In genomic region chr2:33477473-33478468, GRCh38 we compare ENCODE assay signal across 8 cellular contexts. TPM values are rescaled to one million over a fixed set of nuclear protein-coding genes. Genes with fewer than 3 reads are reported as not detected.
DNase-seq lines count a peak whose midpoint lies in the region; ATAC-seq, FAIRE-seq and TF ChIP-seq lines count a peak whose summit lies in the region.

No MANE protein-coding gene starts in this region.

- peak; percentile 78 for FAIRE-seq in K562 (lab: Jason Lieb, UNC)

- DNase-seq in M059J (ENCODE audit: low read depth) (peak; percentile 41), K562 (ENCODE audit: extremely low read depth in 1 of 4, low spot score in 3 of 4) (peak; percentile 24 to 68 (median 44)), endodermal cell (no peak), A673 (ENCODE audit: low spot score) (no peak), HAP-1 (ENCODE audit: low spot score in 2 of 2) (no peak)

- H3K9me1 ChIP-seq in K562 (ENCODE audit: control insufficient read depth, insufficient read depth, low read length): no peaks in the 10 kb centered on the region

- no peaks in the 10 kb centered on the region for H3K36me3 ChIP-seq in K562 (ENCODE audit: control insufficient read depth, insufficient read depth, low read length)
- no peaks in the 10 kb centered on the region for H3K36me3 ChIP-seq in endodermal cell (ENCODE audit: control insufficient read depth, insufficient read depth, low read length)
- no peaks in the 10 kb centered on the region for H3K36me3 ChIP-seq in A673 (ENCODE audit: insufficient read depth, low read length, poor library complexity, severe bottlenecking)
- H3K36me3 ChIP-seq in HAP-1 (replicated peaks): no peaks in the 10 kb centered on the region

- H3K27ac ChIP-seq in K562 (ENCODE audit: extremely low read depth, low read depth, low read length) (peak overlapping the region; percentile 61; the same call in 2 of the 3 replicates), endodermal cell (ENCODE audit: low read depth, low read length) (no peak overlapping the region), A673 (ENCODE audit: low read depth, low read length, poor library complexity, severe bottlenecking) (no peak overlapping the region)

- in situ Hi-C loops in K562 (cut with MboI) (no loop called here), HAP-1 (cut with MboI; ENCODE audit: low sequenced_read_pairs) (no loop called here)

- TF ChIP-seq POLR2A in GM10847 (IDR thresholded peaks at IDR 0.05; ENCODE audit: extremely low read depth, insufficient read length): peak; percentile 62
- no peak for TF ChIP-seq POLR2A in K562 (conservative IDR thresholded peaks at IDR 0.05)

- no peaks in the 10 kb centered on the region for H4K20me1 ChIP-seq in K562 (replicated peaks; ENCODE audit: control insufficient read depth, insufficient read depth, low read length)

- H3K79me2 ChIP-seq in K562 (ENCODE audit: control insufficient read depth, insufficient read depth, low read length): no peaks in the 10 kb centered on the region

- peak overlapping the region; percentile 74 for H2AFZ ChIP-seq in K562 (ENCODE audit: low read depth, low read length)

- H3K27ac Mint-ChIP-seq in endodermal cell: no peak overlapping the region

- CTCF ChIA-PET in K562 (lab: Yijun Ruan, JAX; ENCODE audit: low intra/inter-chr PET ratio) (no interaction called here), A673 (lab: Charles Lee) (interaction anchor here (0.5 kb wide), 1 partner anchor 449 kb away, joined by 3 read pairs; no protein-coding TSS in a partner anchor)

- peak overlapping the region; percentile 5; the same call in 1 of the 2 replicates for H3K4me3 ChIP-seq in K562
- H3K4me3 ChIP-seq in mononuclear cell (ENCODE audit: low read length): peak overlapping the region; percentile 85
- H3K4me3 ChIP-seq in endodermal cell (ENCODE audit: low read length): no peak overlapping the region
- H3K4me3 ChIP-seq in A673 (ENCODE audit: low read depth, low read length, poor library complexity, severe bottlenecking): no peak overlapping the region
- no peak overlapping the region for H3K4me3 ChIP-seq in HAP-1

- intact Hi-C loops in K562 (cut with micrococcal nuclease) (no loop called here), A673 (cut with micrococcal nuclease; ENCODE audit: unreplicated experiment) (no loop called here)

- H3K4me1 ChIP-seq in K562 (replicated peaks in 1 of 2; ENCODE audit: control insufficient read depth in 2 of 2, insufficient read depth in 2 of 2, low read length in 2 of 2): peaks cover 10 to 41% of the 10 kb centered on the region in 2 experiments
- H3K4me1 ChIP-seq in mononuclear cell (ENCODE audit: insufficient read depth, low read length): peaks cover 42% of the 10 kb centered on the region
- H3K4me1 ChIP-seq in endodermal cell (ENCODE audit: control insufficient read depth, insufficient read depth, low read length): peaks cover 5% of the 10 kb centered on the region
- H3K4me1 ChIP-seq in A673 (ENCODE audit: insufficient read depth, low read length, poor library complexity, severe bottlenecking): peaks cover 5% of the 10 kb centered on the region
- no peaks in the 10 kb centered on the region for H3K4me1 ChIP-seq in HAP-1

- TF ChIP-seq EP300 in K562 (IDR thresholded peaks at IDR 0.05; ENCODE audit: low read length): peak; percentile 86

- H3K4me1 Mint-ChIP-seq in endodermal cell: peaks cover 16% of the 10 kb centered on the region

- H3K36me3 Mint-ChIP-seq in endodermal cell (ENCODE audit: low read depth): peaks cover 3% of the 10 kb centered on the region

- peaks cover 85% of the 10 kb centered on the region for H3K27me3 Mint-ChIP-seq in endodermal cell (ENCODE audit: insufficient read depth)

- ATAC-seq in GM21515 (IDR thresholded peaks at IDR 0.05; ENCODE audit: unreplicated experiment): peak; percentile 24
- ATAC-seq in K562: peak; percentile 72

- H3K9me3 ChIP-seq in K562 (replicated peaks; ENCODE audit: control insufficient read depth, insufficient read depth, low read depth, low read length): no peaks in the 10 kb centered on the region
- H3K9me3 ChIP-seq in mononuclear cell (ENCODE audit: low read depth, low read length): no peaks in the 10 kb centered on the region
- H3K9me3 ChIP-seq in endodermal cell (ENCODE audit: control insufficient read depth, low read length): peaks cover 9% of the 10 kb centered on the region
- no peaks in the 10 kb centered on the region for H3K9me3 ChIP-seq in A673 (ENCODE audit: low read depth, low read length, poor library complexity, severe bottlenecking)
- no peaks in the 10 kb centered on the region for H3K9me3 ChIP-seq in HAP-1

- no peak overlapping the region for H3K4me3 Mint-ChIP-seq in endodermal cell

- POLR2A ChIA-PET in K562 (lab: Yijun Ruan, JAX): no interaction called here
- POLR2A ChIA-PET in A673 (lab: Charles Lee; ENCODE audit: low non-redundant PET): no interaction called here

- 15% methylated on average over 18 of the region's 20 CpGs for WGBS in K562 (ENCODE audit: insufficient coverage, low coverage, missing lambda C conversion rate)
- WGBS in endodermal cell (ENCODE audit: insufficient coverage in 1 of 2, insufficient read length in 1 of 2), 2 experiments: 77 to 85% methylated on average over 11 to 20 of the region's 20 CpGs

- H3K9ac ChIP-seq in K562 (ENCODE audit: insufficient read depth in 1 of 2, low read depth in 2 of 2, low read length in 2 of 2): peak overlapping the region in 1 of 2 experiments; percentile 54; a peak in 3 of 4 replicates
- H3K9ac ChIP-seq in endodermal cell (ENCODE audit: extremely low read depth, low read length, poor library complexity, severe bottlenecking): no peak overlapping the region

- TF ChIP-seq RAD21 in K562 (CRISPR knock-in tag; conservative IDR thresholded peaks at IDR 0.05 in 1 of 2, IDR thresholded peaks at IDR 0.05 in 1 of 2): 0 out of 4 replicates have a peak, but pooled peaks of 1 of the 2 experiments have one; percentile 21

- peak overlapping the region; percentile 90 for H3K4me2 ChIP-seq in K562 (ENCODE audit: insufficient read depth, low read length)

- TF ChIP-seq CTCF in K562 (IDR thresholded peaks at IDR 0.05 in 2 of 3, conservative IDR thresholded peaks at IDR 0.05 in 1 of 3; ENCODE audit: insufficient read depth in 2 of 3, low read depth in 1 of 3, low read length in 3 of 3): no peak
- TF ChIP-seq CTCF in endodermal cell (conservative IDR thresholded peaks at IDR 0.05): no peak
- TF ChIP-seq CTCF in A673 (conservative IDR thresholded peaks at IDR 0.05; ENCODE audit: low read depth, low read length): no peak

- peaks cover 17% of the 10 kb centered on the region for H3K9me3 Mint-ChIP-seq in endodermal cell

- H3K27me3 ChIP-seq in K562 (ENCODE audit: control insufficient read depth in 2 of 2, insufficient read depth in 2 of 2, low read length in 2 of 2): peaks cover 3 to 13% of the 10 kb centered on the region in 2 experiments; a peak in 2 of 5 replicates
- no peaks in the 10 kb centered on the region for H3K27me3 ChIP-seq in mononuclear cell (ENCODE audit: insufficient read depth, low read length)
- peaks cover 66% of the 10 kb centered on the region for H3K27me3 ChIP-seq in endodermal cell (ENCODE audit: control insufficient read depth, insufficient read depth, low read length, poor library complexity, severe bottlenecking)
- no peaks in the 10 kb centered on the region for H3K27me3 ChIP-seq in A673 (replicated peaks; ENCODE audit: insufficient read depth, low read depth, low read length, poor library complexity)
- no peaks in the 10 kb centered on the region for H3K27me3 ChIP-seq in HAP-1 (ENCODE audit: low read depth)

- BruUV-seq in K562 (replicated peaks; lab: Mats Ljungman, UMichigan) (no TSS peak), A673 (replicated peaks; lab: Mats Ljungman, UMichigan) (no TSS peak)

TF ChIP-seq in K562, 482 proteins besides CTCF, POLR2A, EP300 and RAD21 (continues in another document):
- TF ChIP-seq, protein P1, sequence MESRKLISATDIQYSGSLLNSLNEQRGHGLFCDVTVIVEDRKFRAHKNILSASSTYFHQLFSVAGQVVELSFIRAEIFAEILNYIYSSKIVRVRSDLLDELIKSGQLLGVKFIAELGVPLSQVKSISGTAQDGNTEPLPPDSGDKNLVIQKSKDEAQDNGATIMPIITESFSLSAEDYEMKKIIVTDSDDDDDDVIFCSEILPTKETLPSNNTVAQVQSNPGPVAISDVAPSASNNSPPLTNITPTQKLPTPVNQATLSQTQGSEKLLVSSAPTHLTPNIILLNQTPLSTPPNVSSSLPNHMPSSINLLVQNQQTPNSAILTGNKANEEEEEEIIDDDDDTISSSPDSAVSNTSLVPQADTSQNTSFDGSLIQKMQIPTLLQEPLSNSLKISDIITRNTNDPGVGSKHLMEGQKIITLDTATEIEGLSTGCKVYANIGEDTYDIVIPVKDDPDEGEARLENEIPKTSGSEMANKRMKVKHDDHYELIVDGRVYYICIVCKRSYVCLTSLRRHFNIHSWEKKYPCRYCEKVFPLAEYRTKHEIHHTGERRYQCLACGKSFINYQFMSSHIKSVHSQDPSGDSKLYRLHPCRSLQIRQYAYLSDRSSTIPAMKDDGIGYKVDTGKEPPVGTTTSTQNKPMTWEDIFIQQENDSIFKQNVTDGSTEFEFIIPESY (CRISPR knock-in tag; IDR thresholded peaks at IDR 0.05): 0 out of 2 replicates have a peak, but pooled peaks have one; percentile 14
- TF ChIP-seq ZNF79 (CRISPR knock-in tag; IDR thresholded peaks at IDR 0.05; ENCODE audit: low read depth): no peak
- TF ChIP-seq NR1H2 (CRISPR knock-in tag; IDR thresholded peaks at IDR 0.05): no peak

RNA-seq across cellular contexts. Expression of gene RASGRP3, which starts 1.3 kb away (rescaled TPM):
- 24.5 and 26.4 TPM in 2 replicates for total RNA-seq in M059J (2014; rRNA removed; shearing (Covaris generic))
- total RNA-seq in K562 (2011; cell fraction: chromatin; rRNA removed; ENCODE audit: low replicate concordance): 0.39 and 1.3 TPM in 2 replicates
- 0.53 and 1.2 TPM in 2 replicates for total RNA-seq in K562 (2011; cell fraction: nucleolus; rRNA removed)
- total RNA-seq in K562 (2011; cell fraction: nucleoplasm; rRNA removed): 0.51 and 0.76 TPM in 2 replicates
- 0.18 and 0.24 TPM in 2 replicates for total RNA-seq in K562 (2014; rRNA removed)
- 0.76 and 1.6 TPM in 2 replicates for total RNA-seq in K562 (2014; rRNA removed; fragmentation: Illumina TruSeq; extraction: Trizol)
- 0.91 and 1.3 TPM in 2 replicates for total RNA-seq in K562 (2015; rRNA removed; fragmentation: Illumina TruSeq; extraction: Trizol)
- 1.1 and 1.2 TPM in 2 replicates for total RNA-seq in K562 (2021)
- 0.73 and 1.7 TPM in 2 replicates for polyA plus RNA-seq in K562 (2011; rRNA removed)
- polyA plus RNA-seq in K562 (2011; cell fraction: cytosol; rRNA removed): 0.67 and 0.80 TPM in 2 replicates
- 0.79 and 0.95 TPM in 2 replicates for polyA plus RNA-seq in K562 (2011; cell fraction: nucleus; rRNA removed)
- polyA plus RNA-seq in K562 (2012): 0.44 and 6.6 TPM in 2 replicates
- 1.2 and 1.4 TPM in 2 replicates for polyA plus RNA-seq in K562 (2014; fragmentation: Illumina TruSeq; extraction: Trizol)
- 1 to 10 TPM; 1.6 TPM for polyA plus RNA-seq in K562 (2014; fragmentation: Nextera tagmentation; extraction: Ambion mirVana)
- polyA plus RNA-seq in K562 (2014; rRNA removed): 1.2 and 1.5 TPM in 2 replicates
- polyA minus RNA-seq in K562 (2011; rRNA and poly(A)+ RNA removed): 0.72 and 1.5 TPM in 2 replicates
- polyA minus RNA-seq in K562 (2011; cell fraction: cytosol; rRNA and poly(A)+ RNA removed): not detected in 2 replicates
- 0.44 and 0.54 TPM in 2 replicates for polyA minus RNA-seq in K562 (2011; cell fraction: nucleus; rRNA and poly(A)+ RNA removed)
- 31.5 TPM for total RNA-seq in mononuclear cell
- under 1 TPM in 1 of 2 donors, not detected in 1; 0.29 TPM for total RNA-seq in endodermal cell
- 0.53 TPM for polyA plus RNA-seq in endodermal cell (2013, experiment 1 of 2)
- polyA plus RNA-seq in endodermal cell (2013, experiment 2 of 2): 1.0 TPM
- total RNA-seq in A673 (2021): 0.34 TPM in 1 of 2 replicates, not detected in the other

Comparison
In these comparisons a context has a peak if more than half of its experiments do, and no peak if none do; other contexts are left out.
1. DNase-seq: peak in M059J (single experiment) and K562 (4 of 4); none in endodermal cell (single experiment), A673 (single experiment) and HAP-1 (0 of 2).
2. H3K4me3 ChIP-seq: peak in K562 (single experiment) and mononuclear cell (single experiment); none in endodermal cell (single experiment), A673 (single experiment) and HAP-1 (single experiment).